ENCODE assay signal across 27 cellular contexts in genomic region chr14:65555358-65555757, GRCh38.
"Had no signal": no experiment of that assay in that cellular context is flagged by ENCODE, and none has a peak within 500 bp of the region (broad histone marks: within the 10 kb centered on the region; RNA-seq: fewer than 3 reads in every experiment).

No MANE protein-coding gene starts in this region.

- ATAC-seq: activated CD8-positive, alpha-beta memory T cell treated with anti-CD3 and anti-CD28 coated beads, Interleukin-2, amount 10 ng/mL, durations not matched to agents 7 days and 5 days had no signal

- H3K27ac ChIP-seq: brain microvascular endothelial cell had no signal

- H3K36me3 ChIP-seq: brain microvascular endothelial cell had no signal

- DNase-seq: activated B cell treated with CpG ODN at 0.5 μM for 24 hours; activated CD4-positive, alpha-beta memory T cell treated with anti-CD3 and anti-CD28 coated beads, Interleukin-2, amount 10 ng/mL, durations not matched to agents 7 days and 5 days; activated CD4-positive, alpha-beta T cell treated with anti-CD3 and anti-CD28 coated beads for 4 hours; activated CD4-positive, alpha-beta T cell treated with anti-CD3 and anti-CD28 coated beads, Interleukin-2, amount 50 U/mL, for 1 hour; activated CD4-positive, CD25-positive, alpha-beta regulatory T cell treated with anti-CD3 and anti-CD28 coated beads, Interleukin-2, amount 50 U/mL, for 72 hours; activated CD8-positive, alpha-beta memory T cell treated with anti-CD3 and anti-CD28 coated beads for 24 hours; activated CD8-positive, alpha-beta memory T cell treated with anti-CD3 and anti-CD28 coated beads, Interleukin-2, amount 10 ng/mL, durations not matched to agents 7 days and 5 days; activated CD8-positive, alpha-beta memory T cell treated with anti-CD3 and anti-CD28 coated beads, Interleukin-2, amount 50 U/mL, for 48 hours; activated effector memory CD4-positive, alpha-beta T cell treated with Interleukin-2 at 50 U/mL for 16 hours; activated naive CD4-positive, alpha-beta T cell treated with anti-CD3 and anti-CD28 coated beads, Interleukin-2, amount 50 U/mL, for 16 hours; activated naive CD8-positive, alpha-beta T cell treated with anti-CD3 and anti-CD28 coated beads for 36 hours; activated T-cell treated with anti-CD3 and anti-CD28 coated beads, Interleukin-2, amount 50 U/mL, for 48 hours; amniotic stem cell; aorta; brain microvascular endothelial cell; central memory CD4-positive, alpha-beta T cell; KG1; MM.1S; MV-4-11; NCI-H1092; NCI-H1436 treated with DMSO at 0.1 percent for 48 hours; NCI-H1694 treated with DMSO at 0.1 percent for 48 hours; NCI-H2029; NCI-H510A; NCI-H526 treated with DMSO at 0.1 percent for 48 hours; NCI-H82; Right ventricle myocardium superior had no signal

- H3K27me3 ChIP-seq: brain microvascular endothelial cell had no signal
